In genomic region chr7:69276011-69276729, GRCh38 we compare ENCODE assay signal across 23 cellular contexts.
DNase-seq lines count a peak whose midpoint lies in the region; ATAC-seq and TF ChIP-seq lines count a peak whose summit lies in the region.
"Had no signal": no experiment of that assay in that cellular context is flagged by ENCODE, and none has a peak within 500 bp of the region (broad histone marks: within the 10 kb centered on the region; RNA-seq: fewer than 3 reads in every experiment).

No MANE protein-coding gene starts in this region.

- H3K27me3 ChIP-seq in vagina: no peaks in the 10 kb centered on the region
- H3K27me3 ChIP-seq: SJSA1 had no signal

- peaks cover 20% of the 10 kb centered on the region for H3K27me3 Mint-ChIP-seq in mesothelial cell of epicardium (ENCODE audit: low read depth)
- H3K27me3 Mint-ChIP-seq: activated T-cell treated with anti-CD3 and anti-CD28 coated beads, Interleukin-2, amount 50 U/mL, for 24 hours had no signal

- no peaks in the 10 kb centered on the region for H3K36me3 Mint-ChIP-seq in mesothelial cell of epicardium

- no peak overlapping the region for H3K4me3 ChIP-seq in vagina
- H3K4me3 ChIP-seq: SJSA1 had no signal

- TF ChIP-seq CTCF in mesothelial cell of epicardium (IDR thresholded peaks at IDR 0.05; ENCODE audit: unreplicated experiment) (no peak), vagina (IDR thresholded peaks at IDR 0.05) (no peak)

- intact Hi-C loops in vagina (cut with DNase I): no loop called here

- H3K36me3 ChIP-seq in vagina: no peaks in the 10 kb centered on the region
- H3K36me3 ChIP-seq: SJSA1 had no signal

- peaks cover 22% of the 10 kb centered on the region for H3K4me1 Mint-ChIP-seq in mesothelial cell of epicardium

- H3K27ac ChIP-seq in vagina: peak overlapping the region; percentile 44
- H3K27ac ChIP-seq: C4-2B, SJSA1 had no signal

- H3K9me3 Mint-ChIP-seq in mesothelial cell of epicardium: peaks cover under 1% of the 10 kb centered on the region

- peaks cover 15% of the 10 kb centered on the region for H3K4me1 ChIP-seq in vagina
- H3K4me1 ChIP-seq: SJSA1 had no signal

- TF ChIP-seq POLR2A in vagina (IDR thresholded peaks at IDR 0.05): no peak

- H3K27ac Mint-ChIP-seq in mesothelial cell of epicardium: peak overlapping the region; percentile 86
- H3K27ac Mint-ChIP-seq: activated T-cell treated with anti-CD3 and anti-CD28 coated beads, Interleukin-2, amount 50 U/mL, for 24 hours had no signal

- no peaks in the 10 kb centered on the region for H3K9me3 ChIP-seq in vagina
- H3K9me3 ChIP-seq: SJSA1 had no signal

- H3K4me3 Mint-ChIP-seq in mesothelial cell of epicardium: no peak overlapping the region
- H3K4me3 Mint-ChIP-seq: activated T-cell treated with anti-CD3 and anti-CD28 coated beads, Interleukin-2, amount 50 U/mL, for 24 hours had no signal

- DNase-seq in NCI-H2171 treated with DMSO at 0.1 percent for 48 hours (lab: John Stamatoyannopoulos, UW) (peak; percentile 61), NCI-H2171 (lab: John Stamatoyannopoulos, UW) (no peak), astrocyte of the hippocampus (ENCODE audit: low read depth, low spot score) (peak; percentile 47), mesothelial cell of epicardium (ENCODE audit: low spot score in 2 of 2, unreplicated experiment in 2 of 2) (no peak), vagina (ENCODE audit: extremely low spot score in 2 of 2) (no peak), kidney glomerular epithelial cell (lab: John Stamatoyannopoulos, UW) (no peak), activated T-cell treated with anti-CD3 and anti-CD28 coated beads for 4 hours (no peak)
- DNase-seq: activated CD4-positive, alpha-beta T cell treated with anti-CD3 and anti-CD28 coated beads for 4 hours; activated CD8-positive, alpha-beta memory T cell treated with anti-CD3 and anti-CD28 coated beads for 24 hours; activated gamma-delta T cell treated with Interleukin-2 at 50 U/mL for 16 hours; activated T-cell treated with anti-CD3 and anti-CD28 coated beads, Interleukin-2, amount 50 U/mL, for 24 hours; effector memory CD4-positive, alpha-beta T cell; EL; GOT3; mammary epithelial cell; NCI-H524 treated with DMSO at 0.1 percent for 48 hours; small intestine; stimulated activated CD4-positive, alpha-beta T cell treated with anti-CD3 and anti-CD28 coated beads, Interleukin-1b, Interleukin-23, amount 100 ng/mL, for 48 hours; substantia nigra; T-helper 1 cell had no signal

- ATAC-seq in GM19452 (IDR thresholded peaks at IDR 0.05; ENCODE audit: unreplicated experiment): no peak

Comparison
In these comparisons a context has a peak if more than half of its experiments do, and no peak if none do; other contexts are left out.
1. DNase-seq: peak in NCI-H2171 treated with DMSO at 0.1 percent for 48 hours (single experiment) and astrocyte of the hippocampus (single experiment); none in NCI-H2171 (single experiment), mesothelial cell of epicardium (0 of 2), vagina (0 of 2), kidney glomerular epithelial cell (single experiment) and activated T-cell treated with anti-CD3 and anti-CD28 coated beads for 4 hours (single experiment).